ENCODE assay signal across 8 cellular contexts in the genomic region with DNA sequence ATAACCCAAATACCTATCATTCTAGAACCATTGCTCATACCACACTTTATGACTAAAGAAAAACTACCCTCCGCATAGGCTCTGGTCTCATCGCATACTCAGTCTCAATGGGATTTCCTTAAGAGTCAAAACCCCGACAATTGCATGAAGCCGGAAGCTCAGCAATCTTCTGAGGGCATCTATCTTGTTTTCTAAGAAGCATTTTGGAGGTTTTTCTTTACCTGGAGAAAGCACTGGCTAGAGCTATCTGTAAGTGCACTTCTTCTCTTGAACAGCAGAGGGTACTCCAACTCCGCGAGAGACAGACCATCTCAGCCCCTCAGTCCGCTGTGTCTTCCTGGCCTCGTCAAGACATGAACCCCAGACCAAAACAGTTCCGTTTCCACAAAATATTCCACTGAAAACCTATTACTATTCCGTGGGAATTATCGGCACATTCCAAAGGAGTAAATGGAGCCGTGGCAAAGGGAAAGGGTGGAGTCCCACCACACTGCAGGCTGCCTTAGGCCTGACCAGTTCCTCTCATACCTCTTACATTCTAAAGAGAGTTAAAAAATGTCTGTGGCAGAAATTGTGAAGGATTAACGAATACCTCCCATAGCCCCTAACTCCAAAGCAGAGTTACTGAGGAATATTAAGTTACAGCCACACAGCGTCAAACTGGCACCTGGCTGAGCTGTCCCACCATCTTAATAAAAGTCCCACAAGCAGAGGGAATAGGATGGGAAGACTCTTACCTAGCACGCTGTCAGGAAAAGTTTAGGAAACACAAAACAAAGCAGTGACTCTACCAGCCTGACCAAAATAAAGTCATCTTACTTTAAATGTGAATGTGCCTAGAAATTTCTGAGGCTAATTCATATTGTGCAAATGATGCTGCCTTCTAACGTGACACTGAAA.
DNase-seq lines count a peak whose midpoint lies in the region; ATAC-seq, FAIRE-seq and TF ChIP-seq lines count a peak whose summit lies in the region.

No MANE protein-coding gene starts in this region.

- peak; percentile 55 to 76 for TF ChIP-seq RAD21 in K562 (CRISPR knock-in tag; conservative IDR thresholded peaks at IDR 0.05 in 1 of 2, IDR thresholded peaks at IDR 0.05 in 1 of 2)

- no peaks in the 10 kb centered on the region for H3F3A ChIP-seq in smooth muscle cell (ENCODE audit: low read depth)

- in situ Hi-C loops in KBM-7 (cut with MboI; ENCODE audit: low pct_unique_long_range_greater_than_20kb, low sequenced_read_pairs) (no loop called here), K562 (cut with MboI) (no loop called here)

- ATAC-seq in K562: peak; percentile 100

- DNase-seq in NCI-H146 (lab: John Stamatoyannopoulos, UW): peak; percentile 7
- DNase-seq in NCI-H146 treated with DMSO at 0.1 percent for 48 hours (lab: John Stamatoyannopoulos, UW; ENCODE audit: unreplicated experiment): no peak
- DNase-seq in H7: peak; percentile 60
- DNase-seq in KBM-7: peak; percentile 82
- peak; percentile 44 to 76 for DNase-seq in SJCRH30
- peak; percentile 45 to 72 (median 52) for DNase-seq in K562 (ENCODE audit: extremely low read depth in 1 of 4, low spot score in 3 of 4)
- DNase-seq in smooth muscle cell (lab: John Stamatoyannopoulos, UW; ENCODE audit: unreplicated experiment): no peak

- H3K4me1 ChIP-seq in SJCRH30 (no peaks in the 10 kb centered on the region), K562 (replicated peaks in 1 of 2; ENCODE audit: control insufficient read depth in 2 of 2, insufficient read depth in 2 of 2, low read length in 2 of 2) (no peaks in the 10 kb centered on the region), iPS-18a (ENCODE audit: control insufficient read depth, low read depth, low read length) (no peaks in the 10 kb centered on the region), smooth muscle cell (ENCODE audit: low read depth) (peaks cover 5% of the 10 kb centered on the region)

- WGBS in K562 (ENCODE audit: insufficient coverage, low coverage, missing lambda C conversion rate): 3% methylated on average over 16 of the region's 16 CpGs
- WGBS in smooth muscle cell (ENCODE audit: low lambda C conversion rate): 23% methylated on average over 16 of the region's 16 CpGs

- H3K27ac ChIP-seq in SJCRH30: no peak overlapping the region
- no peak overlapping the region for H3K27ac ChIP-seq in K562 (ENCODE audit: extremely low read depth, low read depth, low read length)
- H3K27ac ChIP-seq in iPS-18a (ENCODE audit: low read length): no peak overlapping the region
- peak overlapping the region; percentile 40 for H3K27ac ChIP-seq in smooth muscle cell (ENCODE audit: low read depth)

- H3K79me2 ChIP-seq in K562 (ENCODE audit: control insufficient read depth, insufficient read depth, low read length) (no peaks in the 10 kb centered on the region), smooth muscle cell (ENCODE audit: low read depth) (no peaks in the 10 kb centered on the region)

- TF ChIP-seq CTCF in K562 (IDR thresholded peaks at IDR 0.05 in 2 of 3, conservative IDR thresholded peaks at IDR 0.05 in 1 of 3; ENCODE audit: insufficient read depth in 2 of 3, low read depth in 1 of 3, low read length in 3 of 3): peak; percentile 63 to 83 (median 73)
- TF ChIP-seq CTCF in smooth muscle cell (IDR thresholded peaks at IDR 0.05; ENCODE audit: borderline replicate concordance, insufficient read depth, poor library complexity, severe bottlenecking): peak; percentile 71

- peak overlapping the region; percentile 76 for H2AFZ ChIP-seq in K562 (ENCODE audit: low read depth, low read length)
- peak overlapping the region; percentile 99 for H2AFZ ChIP-seq in smooth muscle cell (ENCODE audit: low read depth)

- H3K27me3 ChIP-seq in H7 (ENCODE audit: control insufficient read depth, insufficient read depth, low read length): no peaks in the 10 kb centered on the region
- no peaks in the 10 kb centered on the region; the same call in none of the 2 replicates for H3K27me3 ChIP-seq in SJCRH30
- H3K27me3 ChIP-seq in K562 (ENCODE audit: control insufficient read depth in 2 of 2, insufficient read depth in 2 of 2, low read length in 2 of 2): no peaks in the 10 kb centered on the region
- H3K27me3 ChIP-seq in iPS-18a (ENCODE audit: control insufficient read depth, insufficient read depth, low read length): no peaks in the 10 kb centered on the region
- no peaks in the 10 kb centered on the region for H3K27me3 ChIP-seq in smooth muscle cell (ENCODE audit: low read depth)

- TF ChIP-seq POLR2A in K562 (conservative IDR thresholded peaks at IDR 0.05): no peak

- no peaks in the 10 kb centered on the region for H4K20me1 ChIP-seq in K562 (replicated peaks; ENCODE audit: control insufficient read depth, insufficient read depth, low read length)
- H4K20me1 ChIP-seq in smooth muscle cell (ENCODE audit: low read depth): no peaks in the 10 kb centered on the region

- FAIRE-seq in K562 (lab: Jason Lieb, UNC): peak; percentile 88

- H3K9ac ChIP-seq in K562 (ENCODE audit: insufficient read depth in 1 of 2, low read depth in 2 of 2, low read length in 2 of 2): no peak overlapping the region; a peak in 1 of 4 replicates
- H3K9ac ChIP-seq in iPS-18a (ENCODE audit: low read length): no peak overlapping the region
- peak overlapping the region; percentile 37 for H3K9ac ChIP-seq in smooth muscle cell (ENCODE audit: low read depth)

- H3K9me3 ChIP-seq in SJCRH30 (replicated peaks) (no peaks in the 10 kb centered on the region), K562 (replicated peaks; ENCODE audit: control insufficient read depth, insufficient read depth, low read depth, low read length) (no peaks in the 10 kb centered on the region), iPS-18a (ENCODE audit: control insufficient read depth, low read depth, low read length) (no peaks in the 10 kb centered on the region), smooth muscle cell (replicated peaks; ENCODE audit: low read depth) (no peaks in the 10 kb centered on the region)

- intact Hi-C loops in K562 (cut with micrococcal nuclease): loop anchor here (5.0 kb wide), 2 partner anchors 186 to 726 kb away; no protein-coding TSS in a partner anchor

- POLR2A ChIA-PET in K562 (lab: Yijun Ruan, JAX): interaction anchor here (0.9 kb wide), 1 partner anchor 833 kb away, joined by 5 read pairs; no protein-coding TSS in a partner anchor

- CTCF ChIA-PET in K562 (lab: Yijun Ruan, JAX; ENCODE audit: low intra/inter-chr PET ratio): no interaction called here

- H3K9me1 ChIP-seq in K562 (ENCODE audit: control insufficient read depth, insufficient read depth, low read length): no peaks in the 10 kb centered on the region

- no peak for TF ChIP-seq EP300 in K562 (IDR thresholded peaks at IDR 0.05; ENCODE audit: low read length)

- H3K36me3 ChIP-seq in H7 (replicated peaks; ENCODE audit: control insufficient read depth, insufficient read depth, low read length) (no peaks in the 10 kb centered on the region), SJCRH30 (no peaks in the 10 kb centered on the region), K562 (ENCODE audit: control insufficient read depth, insufficient read depth, low read length) (no peaks in the 10 kb centered on the region), iPS-18a (ENCODE audit: control insufficient read depth, low read depth, low read length) (no peaks in the 10 kb centered on the region), smooth muscle cell (ENCODE audit: low read depth) (no peaks in the 10 kb centered on the region)

- H3K4me3 ChIP-seq in H7 (ENCODE audit: insufficient read depth, low read depth, low read length) (no peak overlapping the region), SJCRH30 (no peak overlapping the region), K562 (no peak overlapping the region), iPS-18a (ENCODE audit: low read length) (peak overlapping the region; percentile 11), smooth muscle cell (peak overlapping the region; percentile 41)

- no TSS peak for BruUV-seq in K562 (replicated peaks; lab: Mats Ljungman, UMichigan)

- peak overlapping the region; percentile 28; the same call in 1 of the 2 replicates for H3K4me2 ChIP-seq in K562 (ENCODE audit: insufficient read depth, low read length)
- H3K4me2 ChIP-seq in smooth muscle cell: peak overlapping the region; percentile 86

TF ChIP-seq in K562, 482 proteins besides CTCF, POLR2A, EP300 and RAD21 (continues in another document):
- TF ChIP-seq SMC3 (conservative IDR thresholded peaks at IDR 0.05; ENCODE audit: insufficient read depth, low read depth, low read length) (peak; percentile 70), NCOA4 (IDR thresholded peaks at IDR 0.05; ENCODE audit: partially characterized antibody) (no peak), MTA3 (IDR thresholded peaks at IDR 0.05; ENCODE audit: borderline replicate concordance) (no peak)
- TF ChIP-seq, protein P1, sequence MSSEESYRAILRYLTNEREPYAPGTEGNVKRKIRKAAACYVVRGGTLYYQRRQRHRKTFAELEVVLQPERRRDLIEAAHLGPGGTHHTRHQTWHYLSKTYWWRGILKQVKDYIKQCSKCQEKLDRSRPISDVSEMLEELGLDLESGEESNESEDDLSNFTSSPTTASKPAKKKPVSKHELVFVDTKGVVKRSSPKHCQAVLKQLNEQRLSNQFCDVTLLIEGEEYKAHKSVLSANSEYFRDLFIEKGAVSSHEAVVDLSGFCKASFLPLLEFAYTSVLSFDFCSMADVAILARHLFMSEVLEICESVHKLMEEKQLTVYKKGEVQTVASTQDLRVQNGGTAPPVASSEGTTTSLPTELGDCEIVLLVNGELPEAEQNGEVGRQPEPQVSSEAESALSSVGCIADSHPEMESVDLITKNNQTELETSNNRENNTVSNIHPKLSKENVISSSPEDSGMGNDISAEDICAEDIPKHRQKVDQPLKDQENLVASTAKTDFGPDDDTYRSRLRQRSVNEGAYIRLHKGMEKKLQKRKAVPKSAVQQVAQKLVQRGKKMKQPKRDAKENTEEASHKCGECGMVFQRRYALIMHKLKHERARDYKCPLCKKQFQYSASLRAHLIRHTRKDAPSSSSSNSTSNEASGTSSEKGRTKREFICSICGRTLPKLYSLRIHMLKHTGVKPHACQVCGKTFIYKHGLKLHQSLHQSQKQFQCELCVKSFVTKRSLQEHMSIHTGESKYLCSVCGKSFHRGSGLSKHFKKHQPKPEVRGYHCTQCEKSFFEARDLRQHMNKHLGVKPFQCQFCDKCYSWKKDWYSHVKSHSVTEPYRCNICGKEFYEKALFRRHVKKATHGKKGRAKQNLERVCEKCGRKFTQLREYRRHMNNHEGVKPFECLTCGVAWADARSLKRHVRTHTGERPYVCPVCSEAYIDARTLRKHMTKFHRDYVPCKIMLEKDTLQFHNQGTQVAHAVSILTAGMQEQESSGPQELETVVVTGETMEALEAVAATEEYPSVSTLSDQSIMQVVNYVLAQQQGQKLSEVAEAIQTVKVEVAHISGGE (CRISPR knock-in tag; IDR thresholded peaks at IDR 0.05): 0 out of 6 replicates have a peak, but pooled peaks of 1 of the 3 experiments have one; percentile 49

Comparison
In these comparisons a context has a peak if more than half of its experiments do, and no peak if none do; other contexts are left out.
1. DNase-seq: peak in NCI-H146 (single experiment), H7 (single experiment), KBM-7 (single experiment), SJCRH30 (2 of 2) and K562 (4 of 4); none in NCI-H146 treated with DMSO at 0.1 percent for 48 hours (single experiment) and smooth muscle cell (single experiment).
2. H3K4me3 ChIP-seq: peak in iPS-18a (single experiment) and smooth muscle cell (single experiment); none in H7 (single experiment), SJCRH30 (single experiment) and K562 (single experiment).